Comparison of ENCODE assay signal across 8 cellular contexts in genomic region chr7:26291699-26292538, GRCh38. TPM values are rescaled to one million over a fixed set of nuclear protein-coding genes. Genes with fewer than 3 reads are reported as not detected.
A peak's percentile ranks its signal among the peaks of the same experiment; 100 is the strongest.
DNase-seq lines count a peak whose midpoint lies in the region; ATAC-seq and TF ChIP-seq lines count a peak whose summit lies in the region.

SNX10 (plus strand) TSS chr7:26291862; CDS start chr7:26346443, 54,581 bp downstream.

- H3K36me3 Mint-ChIP-seq in endodermal cell (ENCODE audit: low read depth) = no peaks in the 10 kb centered on the region

- peak; percentile 76 for ATAC-seq in HG03196 (IDR thresholded peaks at IDR 0.05; ENCODE audit: unreplicated experiment)

- H3K4me1 ChIP-seq in endodermal cell (ENCODE audit: control insufficient read depth, insufficient read depth, low read length) (peaks cover 4% of the 10 kb centered on the region), muscle layer of duodenum (ENCODE audit: control insufficient read depth in 1 of 2, insufficient read depth in 2 of 2, low read length in 2 of 2) (peaks cover 0 to 6% of the 10 kb centered on the region in 2 donors)

- H3K9me3 ChIP-seq in endodermal cell (ENCODE audit: control insufficient read depth, low read length) = no peaks in the 10 kb centered on the region
- H3K9me3 ChIP-seq in muscle layer of duodenum (ENCODE audit: control insufficient read depth in 1 of 2, low read length in 2 of 2) = no peaks in the 10 kb centered on the region

- no peak within 1 kb of the TSS for H3K27ac ChIP-seq in endodermal cell (ENCODE audit: low read depth, low read length)
- H3K27ac ChIP-seq in muscle layer of duodenum (ENCODE audit: low read length) = no peak within 1 kb of the TSS

- H3K27me3 ChIP-seq in endodermal cell (ENCODE audit: control insufficient read depth, insufficient read depth, low read length, poor library complexity, severe bottlenecking) (no peaks in the 10 kb centered on the region), muscle layer of duodenum (ENCODE audit: low read depth, low read length) (no peaks in the 10 kb centered on the region)

- TF ChIP-seq CTCF in endodermal cell (conservative IDR thresholded peaks at IDR 0.05) = peak; percentile 55

- DNase-seq in ACHN (peak; percentile 87), NCI-H510A treated with DMSO at 0.1 percent for 48 hours (lab: John Stamatoyannopoulos, UW) (peak; percentile 72), endodermal cell (peak; percentile 90)
- peak; percentile 32 to 56 for DNase-seq in activated CD8-positive, alpha-beta memory T cell treated with anti-CD3 and anti-CD28 coated beads for 1 hour (ENCODE audit: extremely low read depth in 1 of 2, low read depth in 1 of 2)
- DNase-seq in stimulated activated CD8-positive, alpha-beta memory T cell treated with anti-CD3 and anti-CD28 coated beads, Interleukin-7, amount 100 ng/mL, for 4 hours (ENCODE audit: low read depth in 2 of 2) = peak; percentile 35 to 69

- no peaks in the 10 kb centered on the region for H3K27me3 Mint-ChIP-seq in endodermal cell (ENCODE audit: insufficient read depth)

- H3K4me3 ChIP-seq in endodermal cell (ENCODE audit: low read length) = peak within 1 kb of the TSS; percentile 82
- H3K4me3 ChIP-seq in muscle layer of duodenum (ENCODE audit: low read depth in 1 of 2, low read length in 2 of 2) = peak within 1 kb of the TSS; percentile 45 to 68

- peak within 1 kb of the TSS; percentile 53 for H3K9ac ChIP-seq in endodermal cell (ENCODE audit: extremely low read depth, low read length, poor library complexity, severe bottlenecking)

- WGBS in endodermal cell (ENCODE audit: insufficient coverage in 1 of 2, insufficient read length in 1 of 2), 2 experiments = 0 to 3% methylated on average over 5 to 73 of the region's 74 CpGs

- H3K9me3 Mint-ChIP-seq in endodermal cell = no peaks in the 10 kb centered on the region

- peak; percentile 66 for TF ChIP-seq POLR2A in GM18951 (IDR thresholded peaks at IDR 0.05; ENCODE audit: extremely low read depth, insufficient read depth, insufficient read length)

- H3K4me3 Mint-ChIP-seq in endodermal cell = peak within 1 kb of the TSS; percentile 77

- peaks cover 8% of the 10 kb centered on the region for H3K4me1 Mint-ChIP-seq in endodermal cell

- H3K27ac Mint-ChIP-seq in endodermal cell = peak within 1 kb of the TSS; percentile 58

- in situ Hi-C loops in ACHN (cut with HindIII; ENCODE audit: low pct_ligation_motif_present, low pct_unique_long_range_greater_than_20kb, low sequenced_read_pairs) = no loop called here
- in situ Hi-C loops in GM18951 (cut with MboI; ENCODE audit: low sequenced_read_pairs, unreplicated experiment) = no loop called here

- H3K36me3 ChIP-seq in endodermal cell (ENCODE audit: control insufficient read depth, insufficient read depth, low read length) (no peaks in the 10 kb centered on the region), muscle layer of duodenum (ENCODE audit: control insufficient read depth in 1 of 2, insufficient read depth in 2 of 2, low read length in 2 of 2) (no peaks in the 10 kb centered on the region)

RNA-seq across cellular contexts. Expression of gene SNX10, which starts in this region (rescaled TPM):
- 10 to 100 TPM; 13.2 to 19.3 TPM for total RNA-seq in endodermal cell
- polyA plus RNA-seq in endodermal cell (2013, experiment 1 of 2) = 10.7 TPM
- 10.8 TPM for polyA plus RNA-seq in endodermal cell (2013, experiment 2 of 2)
